8 cellular contexts compared by ENCODE assay signal in the genomic region with DNA sequence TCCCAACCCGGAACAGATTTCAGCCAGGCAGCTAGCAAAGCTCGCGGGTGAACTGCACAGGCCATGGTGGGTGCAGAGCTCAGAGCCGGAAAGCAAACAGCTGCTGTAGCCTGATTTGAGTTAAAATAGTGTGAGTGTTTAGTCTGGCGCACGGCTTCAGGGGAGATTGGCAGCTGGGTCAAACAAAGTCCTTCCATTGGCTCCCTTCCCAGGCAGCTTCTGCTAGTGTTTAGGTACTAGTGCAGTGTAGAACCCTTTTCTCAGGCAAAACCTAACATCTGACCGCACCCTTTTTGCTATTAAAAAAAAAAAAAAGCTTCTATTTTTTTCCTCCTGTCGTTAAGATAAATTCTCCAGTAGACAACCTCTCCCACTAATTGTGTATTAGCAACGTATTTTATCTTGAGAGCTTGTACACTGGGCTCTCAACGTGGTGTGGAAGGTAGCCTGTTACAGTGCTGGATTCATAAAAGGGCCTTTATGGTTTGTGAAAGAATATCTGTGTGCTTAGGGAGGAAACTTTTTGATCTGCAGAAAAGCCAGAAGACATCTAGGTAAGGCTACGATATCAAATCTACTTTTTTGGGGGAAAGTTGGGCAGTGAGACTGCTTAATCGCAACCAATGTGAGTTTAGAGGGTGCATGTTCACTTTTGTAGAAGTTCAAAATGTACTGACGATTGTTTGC.
DNase-seq lines count a peak whose midpoint lies in the region; TF ChIP-seq lines count a peak whose summit lies in the region.

No MANE protein-coding gene starts in this region.

- H3K4me1 Mint-ChIP-seq in activated T-cell treated with anti-CD3 and anti-CD28 coated beads, Interleukin-2, amount 50 U/mL, for 24 hours (ENCODE audit: low read depth) = no peaks in the 10 kb centered on the region
- H3K4me1 Mint-ChIP-seq in activated naive CD8-positive, alpha-beta T cell treated with anti-CD3 and anti-CD28 coated beads for 36 hours = no peaks in the 10 kb centered on the region

- TF ChIP-seq CTCF in parathyroid adenoma (IDR thresholded peaks at IDR 0.05) = no peak

- H3K4me3 ChIP-seq in parathyroid adenoma (ENCODE audit: low read depth, low read length) = peak overlapping the region; percentile 9

- H3K27ac Mint-ChIP-seq in activated T-cell treated with anti-CD3 and anti-CD28 coated beads, Interleukin-2, amount 50 U/mL, for 24 hours = no peak overlapping the region
- no peak overlapping the region for H3K27ac Mint-ChIP-seq in activated naive CD8-positive, alpha-beta T cell treated with anti-CD3 and anti-CD28 coated beads for 36 hours

- H3K27me3 Mint-ChIP-seq in activated T-cell treated with anti-CD3 and anti-CD28 coated beads, Interleukin-2, amount 50 U/mL, for 24 hours = no peaks in the 10 kb centered on the region
- no peaks in the 10 kb centered on the region for H3K27me3 Mint-ChIP-seq in activated naive CD8-positive, alpha-beta T cell treated with anti-CD3 and anti-CD28 coated beads for 36 hours

- no peak overlapping the region for H3K9ac ChIP-seq in parathyroid adenoma

- H3K27me3 ChIP-seq in parathyroid adenoma (ENCODE audit: control insufficient read depth, insufficient read depth, low read length) = no peaks in the 10 kb centered on the region

- H3K36me3 Mint-ChIP-seq in activated T-cell treated with anti-CD3 and anti-CD28 coated beads, Interleukin-2, amount 50 U/mL, for 24 hours (ENCODE audit: low read depth) = no peaks in the 10 kb centered on the region
- H3K36me3 Mint-ChIP-seq in activated naive CD8-positive, alpha-beta T cell treated with anti-CD3 and anti-CD28 coated beads for 36 hours = no peaks in the 10 kb centered on the region

- no peaks in the 10 kb centered on the region for H3K4me1 ChIP-seq in parathyroid adenoma

- no peaks in the 10 kb centered on the region for H3K79me2 ChIP-seq in parathyroid adenoma

- no peaks in the 10 kb centered on the region for H3K36me3 ChIP-seq in parathyroid adenoma (ENCODE audit: control insufficient read depth, insufficient read depth, low read length)

- no peak overlapping the region for H2AFZ ChIP-seq in parathyroid adenoma

- H3K4me2 ChIP-seq in parathyroid adenoma (ENCODE audit: low read length) = no peak overlapping the region

- no peak overlapping the region for H3K27ac ChIP-seq in parathyroid adenoma

- DNase-seq in DMS 273 (lab: John Stamatoyannopoulos, UW; ENCODE audit: unreplicated experiment) (peak; percentile 95), NCI-H82 treated with DMSO at 0.1 percent for 48 hours (lab: John Stamatoyannopoulos, UW; ENCODE audit: unreplicated experiment) (peak; percentile 84), fibroblast of the conjunctiva (ENCODE audit: low read depth) (peak; percentile 91), NCI-H2171 treated with DMSO at 0.1 percent for 48 hours (lab: John Stamatoyannopoulos, UW) (no peak)
- DNase-seq in stimulated activated CD4-positive, alpha-beta T cell treated with anti-CD3 and anti-CD28 coated beads, Interleukin-15, amount 100 ng/mL, for 24 hours = no peak
- DNase-seq in activated T-cell treated with anti-CD3 and anti-CD28 coated beads, Interleukin-2, amount 50 U/mL, for 24 hours = no peak
- DNase-seq in activated naive CD8-positive, alpha-beta T cell treated with anti-CD3 and anti-CD28 coated beads for 36 hours = no peak

- H3K4me3 Mint-ChIP-seq in activated T-cell treated with anti-CD3 and anti-CD28 coated beads, Interleukin-2, amount 50 U/mL, for 24 hours = no peak overlapping the region
- H3K4me3 Mint-ChIP-seq in activated naive CD8-positive, alpha-beta T cell treated with anti-CD3 and anti-CD28 coated beads for 36 hours = no peak overlapping the region

- H3K9me3 ChIP-seq in parathyroid adenoma (ENCODE audit: control insufficient read depth, low read length) = no peaks in the 10 kb centered on the region

- H3K9me3 Mint-ChIP-seq in activated T-cell treated with anti-CD3 and anti-CD28 coated beads, Interleukin-2, amount 50 U/mL, for 24 hours = no peaks in the 10 kb centered on the region
- H3K9me3 Mint-ChIP-seq in activated naive CD8-positive, alpha-beta T cell treated with anti-CD3 and anti-CD28 coated beads for 36 hours = no peaks in the 10 kb centered on the region

Comparison
In these comparisons a context has a peak if more than half of its experiments do, and no peak if none do; other contexts are left out.
1. DNase-seq: peak in DMS 273 (single experiment), NCI-H82 treated with DMSO at 0.1 percent for 48 hours (single experiment) and fibroblast of the conjunctiva (single experiment); none in stimulated activated CD4-positive, alpha-beta T cell treated with anti-CD3 and anti-CD28 coated beads, Interleukin-15, amount 100 ng/mL, for 24 hours (single experiment), NCI-H2171 treated with DMSO at 0.1 percent for 48 hours (single experiment), activated T-cell treated with anti-CD3 and anti-CD28 coated beads, Interleukin-2, amount 50 U/mL, for 24 hours (single experiment) and activated naive CD8-positive, alpha-beta T cell treated with anti-CD3 and anti-CD28 coated beads for 36 hours (single experiment).